In genomic region chr1:19149736-19150135, GRCh38 we compare ENCODE assay signal across 19 cellular contexts.
"Had no signal": no experiment of that assay in that cellular context is flagged by ENCODE, and none has a peak within 500 bp of the region (broad histone marks: within the 10 kb centered on the region; RNA-seq: fewer than 3 reads in every experiment).

No MANE protein-coding gene starts in this region.

- H3K4me3 Mint-ChIP-seq: naive B cell; nephron; stimulated activated naive CD8-positive, alpha-beta T cell treated with anti-CD3 and anti-CD28 coated beads, Interleukin-15, Interleukin-2, amounts not matched to agents 100 ng/mL and 50 ng/mL, for 24 hours had no signal

- H3K27ac ChIP-seq: heart right ventricle, psoas muscle, spleen, testis, transverse colon had no signal

- H3K27me3 ChIP-seq: dorsolateral prefrontal cortex, heart right ventricle, spleen, testis, transverse colon had no signal

- H3K4me1 Mint-ChIP-seq: naive B cell, nephron had no signal

- H3K4me1 ChIP-seq: psoas muscle, spleen, testis, transverse colon had no signal

- H3K27ac Mint-ChIP-seq: nephron; stimulated activated naive CD8-positive, alpha-beta T cell treated with anti-CD3 and anti-CD28 coated beads, Interleukin-15, Interleukin-2, amounts not matched to agents 100 ng/mL and 50 ng/mL, for 24 hours had no signal

- H3K27me3 Mint-ChIP-seq: naive B cell; stimulated activated naive CD8-positive, alpha-beta T cell treated with anti-CD3 and anti-CD28 coated beads, Interleukin-15, Interleukin-2, amounts not matched to agents 100 ng/mL and 50 ng/mL, for 24 hours had no signal

- DNase-seq: cortex of kidney; dorsolateral prefrontal cortex; effector CD8-positive, alpha-beta T cell; heart right ventricle; hypothalamus; kidney glomerular epithelial cell; mesendoderm; naive B cell; psoas muscle; spleen; stimulated activated CD4-positive, alpha-beta T cell treated with anti-CD3 and anti-CD28 coated beads, Interleukin-15, amount 100 ng/mL, for 24 hours; stimulated activated CD4-positive, alpha-beta T cell treated with anti-CD3 and anti-CD28 coated beads, Interleukin-1b, Interleukin-23, amount 100 ng/mL, for 48 hours; stimulated activated CD4-positive, alpha-beta T cell treated with anti-CD3 and anti-CD28 coated beads, Interleukin-4, amount 100 ng/mL, for 4 hours; testis; transverse colon had no signal

- H3K9me3 Mint-ChIP-seq: naive B cell; nephron; stimulated activated naive CD8-positive, alpha-beta T cell treated with anti-CD3 and anti-CD28 coated beads, Interleukin-15, Interleukin-2, amounts not matched to agents 100 ng/mL and 50 ng/mL, for 24 hours had no signal

- H3K4me3 ChIP-seq: dorsolateral prefrontal cortex, heart right ventricle, psoas muscle, spleen, testis, transverse colon had no signal

- H3K9me3 ChIP-seq: heart right ventricle, psoas muscle, spleen, testis, transverse colon had no signal

- ATAC-seq: esophagus mucosa, heart right ventricle, psoas muscle, sciatic nerve had no signal
